1 cellular context compared by ENCODE assay signal in the genomic region with DNA sequence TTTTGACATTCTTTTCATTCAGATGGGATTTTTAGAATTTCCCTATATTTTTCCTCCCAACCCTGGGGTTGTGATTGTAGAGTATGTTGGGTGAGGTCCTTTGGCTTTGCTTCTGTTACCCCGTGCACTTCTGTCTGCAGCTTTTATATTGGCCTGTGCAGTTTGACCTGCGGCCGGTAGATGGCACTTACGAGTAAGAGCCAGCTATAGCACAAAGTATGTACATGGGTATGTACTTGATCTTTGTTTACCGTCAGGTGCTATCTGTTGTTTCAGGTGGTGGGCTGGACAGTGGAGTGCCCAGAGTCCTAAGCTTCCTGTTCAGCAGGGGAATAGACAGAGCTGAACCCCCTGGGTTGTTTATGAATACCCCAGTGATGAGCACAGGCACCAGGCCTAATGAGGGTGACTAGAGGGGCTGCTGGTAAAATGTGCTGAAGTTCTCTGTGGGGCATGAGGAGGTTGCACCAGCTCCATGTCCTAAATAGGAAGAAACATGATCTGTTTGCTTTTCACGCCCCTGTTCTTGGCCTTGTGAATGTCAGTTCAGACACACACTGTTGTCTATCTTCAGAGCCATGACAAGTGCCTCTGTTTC.
TF ChIP-seq lines count a peak whose summit lies in the region.

No MANE protein-coding gene starts in this region.

TF ChIP-seq in GM23338, 12 proteins besides CTCF, POLR2A, EP300 and RAD21 (continued from another document):
- TF ChIP-seq, protein P1, sequence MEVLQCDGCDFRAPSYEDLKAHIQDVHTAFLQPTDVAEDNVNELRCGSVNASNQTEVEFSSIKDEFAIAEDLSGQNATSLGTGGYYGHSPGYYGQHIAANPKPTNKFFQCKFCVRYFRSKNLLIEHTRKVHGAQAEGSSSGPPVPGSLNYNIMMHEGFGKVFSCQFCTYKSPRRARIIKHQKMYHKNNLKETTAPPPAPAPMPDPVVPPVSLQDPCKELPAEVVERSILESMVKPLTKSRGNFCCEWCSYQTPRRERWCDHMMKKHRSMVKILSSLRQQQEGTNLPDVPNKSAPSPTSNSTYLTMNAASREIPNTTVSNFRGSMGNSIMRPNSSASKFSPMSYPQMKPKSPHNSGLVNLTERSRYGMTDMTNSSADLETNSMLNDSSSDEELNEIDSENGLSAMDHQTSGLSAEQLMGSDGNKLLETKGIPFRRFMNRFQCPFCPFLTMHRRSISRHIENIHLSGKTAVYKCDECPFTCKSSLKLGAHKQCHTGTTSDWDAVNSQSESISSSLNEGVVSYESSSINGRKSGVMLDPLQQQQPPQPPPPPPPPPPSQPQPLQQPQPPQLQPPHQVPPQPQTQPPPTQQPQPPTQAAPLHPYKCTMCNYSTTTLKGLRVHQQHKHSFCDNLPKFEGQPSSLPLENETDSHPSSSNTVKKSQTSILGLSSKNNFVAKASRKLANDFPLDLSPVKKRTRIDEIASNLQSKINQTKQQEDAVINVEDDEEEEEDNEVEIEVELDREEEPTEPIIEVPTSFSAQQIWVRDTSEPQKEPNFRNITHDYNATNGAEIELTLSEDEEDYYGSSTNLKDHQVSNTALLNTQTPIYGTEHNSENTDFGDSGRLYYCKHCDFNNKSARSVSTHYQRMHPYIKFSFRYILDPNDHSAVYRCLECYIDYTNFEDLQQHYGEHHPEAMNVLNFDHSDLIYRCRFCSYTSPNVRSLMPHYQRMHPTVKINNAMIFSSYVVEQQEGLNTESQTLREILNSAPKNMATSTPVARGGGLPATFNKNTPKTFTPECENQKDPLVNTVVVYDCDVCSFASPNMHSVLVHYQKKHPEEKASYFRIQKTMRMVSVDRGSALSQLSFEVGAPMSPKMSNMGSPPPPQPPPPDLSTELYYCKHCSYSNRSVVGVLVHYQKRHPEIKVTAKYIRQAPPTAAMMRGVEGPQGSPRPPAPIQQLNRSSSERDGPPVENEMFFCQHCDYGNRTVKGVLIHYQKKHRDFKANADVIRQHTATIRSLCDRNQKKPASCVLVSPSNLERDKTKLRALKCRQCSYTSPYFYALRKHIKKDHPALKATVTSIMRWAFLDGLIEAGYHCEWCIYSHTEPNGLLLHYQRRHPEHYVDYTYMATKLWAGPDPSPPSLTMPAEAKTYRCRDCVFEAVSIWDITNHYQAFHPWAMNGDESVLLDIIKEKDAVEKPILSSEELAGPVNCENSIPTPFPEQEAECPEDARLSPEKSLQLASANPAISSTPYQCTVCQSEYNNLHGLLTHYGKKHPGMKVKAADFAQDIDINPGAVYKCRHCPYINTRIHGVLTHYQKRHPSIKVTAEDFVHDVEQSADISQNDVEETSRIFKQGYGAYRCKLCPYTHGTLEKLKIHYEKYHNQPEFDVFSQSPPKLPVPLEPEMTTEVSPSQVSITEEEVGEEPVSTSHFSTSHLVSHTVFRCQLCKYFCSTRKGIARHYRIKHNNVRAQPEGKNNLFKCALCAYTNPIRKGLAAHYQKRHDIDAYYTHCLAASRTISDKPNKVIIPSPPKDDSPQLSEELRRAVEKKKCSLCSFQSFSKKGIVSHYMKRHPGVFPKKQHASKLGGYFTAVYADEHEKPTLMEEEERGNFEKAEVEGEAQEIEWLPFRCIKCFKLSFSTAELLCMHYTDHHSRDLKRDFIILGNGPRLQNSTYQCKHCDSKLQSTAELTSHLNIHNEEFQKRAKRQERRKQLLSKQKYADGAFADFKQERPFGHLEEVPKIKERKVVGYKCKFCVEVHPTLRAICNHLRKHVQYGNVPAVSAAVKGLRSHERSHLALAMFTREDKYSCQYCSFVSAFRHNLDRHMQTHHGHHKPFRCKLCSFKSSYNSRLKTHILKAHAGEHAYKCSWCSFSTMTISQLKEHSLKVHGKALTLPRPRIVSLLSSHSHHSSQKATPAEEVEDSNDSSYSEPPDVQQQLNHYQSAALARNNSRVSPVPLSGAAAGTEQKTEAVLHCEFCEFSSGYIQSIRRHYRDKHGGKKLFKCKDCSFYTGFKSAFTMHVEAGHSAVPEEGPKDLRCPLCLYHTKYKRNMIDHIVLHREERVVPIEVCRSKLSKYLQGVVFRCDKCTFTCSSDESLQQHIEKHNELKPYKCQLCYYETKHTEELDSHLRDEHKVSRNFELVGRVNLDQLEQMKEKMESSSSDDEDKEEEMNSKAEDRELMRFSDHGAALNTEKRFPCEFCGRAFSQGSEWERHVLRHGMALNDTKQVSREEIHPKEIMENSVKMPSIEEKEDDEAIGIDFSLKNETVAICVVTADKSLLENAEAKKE (CRISPR knock-in tag; IDR thresholded peaks at IDR 0.05) = no peak; the same call in 1 of the 2 replicates
- TF ChIP-seq, protein P2, sequence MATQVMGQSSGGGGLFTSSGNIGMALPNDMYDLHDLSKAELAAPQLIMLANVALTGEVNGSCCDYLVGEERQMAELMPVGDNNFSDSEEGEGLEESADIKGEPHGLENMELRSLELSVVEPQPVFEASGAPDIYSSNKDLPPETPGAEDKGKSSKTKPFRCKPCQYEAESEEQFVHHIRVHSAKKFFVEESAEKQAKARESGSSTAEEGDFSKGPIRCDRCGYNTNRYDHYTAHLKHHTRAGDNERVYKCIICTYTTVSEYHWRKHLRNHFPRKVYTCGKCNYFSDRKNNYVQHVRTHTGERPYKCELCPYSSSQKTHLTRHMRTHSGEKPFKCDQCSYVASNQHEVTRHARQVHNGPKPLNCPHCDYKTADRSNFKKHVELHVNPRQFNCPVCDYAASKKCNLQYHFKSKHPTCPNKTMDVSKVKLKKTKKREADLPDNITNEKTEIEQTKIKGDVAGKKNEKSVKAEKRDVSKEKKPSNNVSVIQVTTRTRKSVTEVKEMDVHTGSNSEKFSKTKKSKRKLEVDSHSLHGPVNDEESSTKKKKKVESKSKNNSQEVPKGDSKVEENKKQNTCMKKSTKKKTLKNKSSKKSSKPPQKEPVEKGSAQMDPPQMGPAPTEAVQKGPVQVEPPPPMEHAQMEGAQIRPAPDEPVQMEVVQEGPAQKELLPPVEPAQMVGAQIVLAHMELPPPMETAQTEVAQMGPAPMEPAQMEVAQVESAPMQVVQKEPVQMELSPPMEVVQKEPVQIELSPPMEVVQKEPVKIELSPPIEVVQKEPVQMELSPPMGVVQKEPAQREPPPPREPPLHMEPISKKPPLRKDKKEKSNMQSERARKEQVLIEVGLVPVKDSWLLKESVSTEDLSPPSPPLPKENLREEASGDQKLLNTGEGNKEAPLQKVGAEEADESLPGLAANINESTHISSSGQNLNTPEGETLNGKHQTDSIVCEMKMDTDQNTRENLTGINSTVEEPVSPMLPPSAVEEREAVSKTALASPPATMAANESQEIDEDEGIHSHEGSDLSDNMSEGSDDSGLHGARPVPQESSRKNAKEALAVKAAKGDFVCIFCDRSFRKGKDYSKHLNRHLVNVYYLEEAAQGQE (IDR thresholded peaks at IDR 0.05; ENCODE audit: unreplicated experiment) = no peak
- TF ChIP-seq STAT1 (IDR thresholded peaks at IDR 0.05; ENCODE audit: unreplicated experiment) (no peak), EZH2 (IDR thresholded peaks at IDR 0.05; ENCODE audit: low read depth, unreplicated experiment) (no peak), NANOG (IDR thresholded peaks at IDR 0.05; ENCODE audit: borderline replicate concordance) (no peak), ZNF114 (CRISPR knock-in tag; IDR thresholded peaks at IDR 0.05) (no peak), POLR2AphosphoS5 (IDR thresholded peaks at IDR 0.05; ENCODE audit: low read depth) (no peak)
- TF ChIP-seq, protein P3, sequence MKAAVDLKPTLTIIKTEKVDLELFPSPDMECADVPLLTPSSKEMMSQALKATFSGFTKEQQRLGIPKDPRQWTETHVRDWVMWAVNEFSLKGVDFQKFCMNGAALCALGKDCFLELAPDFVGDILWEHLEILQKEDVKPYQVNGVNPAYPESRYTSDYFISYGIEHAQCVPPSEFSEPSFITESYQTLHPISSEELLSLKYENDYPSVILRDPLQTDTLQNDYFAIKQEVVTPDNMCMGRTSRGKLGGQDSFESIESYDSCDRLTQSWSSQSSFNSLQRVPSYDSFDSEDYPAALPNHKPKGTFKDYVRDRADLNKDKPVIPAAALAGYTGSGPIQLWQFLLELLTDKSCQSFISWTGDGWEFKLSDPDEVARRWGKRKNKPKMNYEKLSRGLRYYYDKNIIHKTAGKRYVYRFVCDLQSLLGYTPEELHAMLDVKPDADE (IDR thresholded peaks at IDR 0.05) = no peak
